Comparison of ENCODE assay signal across 21 cellular contexts in the genomic region with DNA sequence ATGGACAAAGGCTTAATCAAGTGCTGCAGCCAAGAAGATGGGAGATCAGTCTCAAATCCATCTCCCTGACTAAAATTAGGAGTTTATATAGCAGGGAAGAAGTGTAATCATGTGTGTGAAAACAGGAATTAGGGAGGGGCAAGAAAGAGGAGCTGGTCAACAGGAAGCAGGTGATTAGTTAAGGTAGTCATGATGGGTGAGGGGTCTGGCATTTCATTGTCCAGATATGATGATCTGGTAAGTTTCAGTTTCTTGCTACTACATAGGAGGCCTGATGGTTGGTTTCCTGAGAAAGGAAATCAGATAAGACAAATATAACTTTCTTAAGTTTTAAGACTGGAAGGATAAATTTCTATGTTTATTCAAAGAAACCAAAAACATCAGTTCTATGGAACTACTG.
"Had no signal": no experiment of that assay in that cellular context is flagged by ENCODE, and none has a peak within 500 bp of the region (broad histone marks: within the 10 kb centered on the region; RNA-seq: fewer than 3 reads in every experiment).

No MANE protein-coding gene starts in this region.

- H3K4me1 ChIP-seq: Peyer's patch, SJCRH30 had no signal

- H3K27me3 ChIP-seq: Peyer's patch, SJCRH30 had no signal

- H2AFZ ChIP-seq: PC-9 had no signal

- ATAC-seq: K562, Right ventricle myocardium inferior, SK-N-SH treated with all-trans-retinoic acid at 6 μM for 48 hours had no signal

- DNase-seq: NCI-H1092, NCI-H1105 treated with DMSO at 0.1 percent for 48 hours, NCI-H1417 treated with DMSO at 0.1 percent for 48 hours, NCI-H146, NCI-H1694 treated with DMSO at 0.1 percent for 48 hours, NCI-H1930, NCI-H2081, NCI-H2107, NCI-H2227 treated with DMSO at 0.1 percent for 48 hours, NCI-H524, NCI-H526 treated with DMSO at 0.1 percent for 48 hours, NCI-H748 treated with DMSO at 0.1 percent for 48 hours, OCI-M1, PC-9, Peyer's patch, SHP77 treated with DMSO at 0.1 percent for 48 hours, SJCRH30 had no signal

- H3K36me3 ChIP-seq: Peyer's patch, SJCRH30 had no signal

- H3K27ac ChIP-seq: HL-60, PC-9, Peyer's patch, SJCRH30 had no signal

- H3K9me3 ChIP-seq: Peyer's patch, SJCRH30 had no signal

- H3K4me2 ChIP-seq: PC-9 had no signal

- FAIRE-seq: K562 had no signal

- H3K4me3 ChIP-seq: K562, PC-9, Peyer's patch, SJCRH30 had no signal
